In genomic region chr1:228903573-228904122, GRCh38 we compare ENCODE assay signal across 9 cellular contexts.
A peak's percentile ranks its signal among the peaks of the same experiment; 100 is the strongest.
DNase-seq lines count a peak whose midpoint lies in the region; ATAC-seq and TF ChIP-seq lines count a peak whose summit lies in the region.
"Had no signal": no experiment of that assay in that cellular context is flagged by ENCODE, and none has a peak within 500 bp of the region (broad histone marks: within the 10 kb centered on the region; RNA-seq: fewer than 3 reads in every experiment).

No MANE protein-coding gene starts in this region.

- peak; percentile 15 for DNase-seq in MG63
- no peak for DNase-seq in stomach
- DNase-seq in stimulated activated CD4-positive, alpha-beta T cell treated with anti-CD3 and anti-CD28 coated beads, Interleukin-4, amount 100 ng/mL, for 24 hours: no peak
- DNase-seq in GM10248 (ENCODE audit: extremely low spot score): no peak
- DNase-seq: NCI-H524 treated with DMSO at 0.1 percent for 48 hours had no signal

- intact Hi-C loops in stomach (cut with DNase I; ENCODE audit: low total_unique reads): no loop called here

- ATAC-seq in HG02884 (IDR thresholded peaks at IDR 0.05; ENCODE audit: unreplicated experiment): no peak
- ATAC-seq in HG02970 (IDR thresholded peaks at IDR 0.05; ENCODE audit: low FRiP score, unreplicated experiment): no peak

- 79% methylated on average over 7 of the region's 7 CpGs for WGBS in liver
- WGBS in stomach, 5 donors: 36 to 61% (median 47%) methylated on average over 7 of the region's 7 CpGs

- POLR2A ChIA-PET in GM10248 (lab: Yijun Ruan, JAX): no interaction called here

- no peak for TF ChIP-seq RAD21 in liver (IDR thresholded peaks at IDR 0.05)

- peak overlapping the region; percentile 42 for H3K27ac ChIP-seq in cingulate gyrus (ENCODE audit: low read depth, low read length)
- peak overlapping the region; percentile 57 to 72 for H3K27ac ChIP-seq in liver (ENCODE audit: low read depth in 1 of 2, low read length in 2 of 2)
- H3K27ac ChIP-seq in stomach: peak overlapping the region; percentile 52 to 81 (median 67)

- H3K4me3 ChIP-seq in MG63: no peak overlapping the region
- H3K4me3 ChIP-seq in liver (ENCODE audit: low read depth in 1 of 3, low read length in 3 of 3): no peak overlapping the region
- no peak overlapping the region for H3K4me3 ChIP-seq in stomach

- no peaks in the 10 kb centered on the region for H3K36me3 ChIP-seq in MG63
- no peaks in the 10 kb centered on the region for H3K36me3 ChIP-seq in liver (ENCODE audit: control insufficient read depth in 4 of 4, insufficient read depth in 3 of 4, low read depth in 1 of 4, low read length in 3 of 4)
- H3K36me3 ChIP-seq in stomach: no peaks in the 10 kb centered on the region

- peaks cover 2 to 11% (median 7%) of the 10 kb centered on the region in 4 donors for H3K4me1 ChIP-seq in liver (ENCODE audit: control insufficient read depth in 4 of 4, insufficient read depth in 4 of 4, low read length in 3 of 4)
- peaks cover 12 to 49% (median 30%) of the 10 kb centered on the region in 4 donors for H3K4me1 ChIP-seq in stomach

- CTCF ChIA-PET in GM10248 (lab: Yijun Ruan, JAX): no interaction called here

- H3K27me3 ChIP-seq in MG63 (peaks cover 2% of the 10 kb centered on the region; the same call in 1 of the 2 replicates), liver (ENCODE audit: control insufficient read depth in 4 of 4, insufficient read depth in 4 of 4, low read length in 3 of 4) (no peaks in the 10 kb centered on the region), stomach (no peaks in the 10 kb centered on the region)

- H3K9ac ChIP-seq in liver (ENCODE audit: low read depth in 1 of 2, low read length in 2 of 2): no peak overlapping the region

- no peak for TF ChIP-seq EP300 in stomach (IDR thresholded peaks at IDR 0.05)

- H3K9me3 ChIP-seq in MG63: no peaks in the 10 kb centered on the region
- H3K9me3 ChIP-seq in liver (ENCODE audit: control insufficient read depth in 4 of 4, low read length in 3 of 4): no peaks in the 10 kb centered on the region
- no peaks in the 10 kb centered on the region for H3K9me3 ChIP-seq in stomach

- no peak for TF ChIP-seq CTCF in liver (IDR thresholded peaks at IDR 0.05; ENCODE audit: low read depth, low read length, missing input control)
- TF ChIP-seq CTCF in stomach (IDR thresholded peaks at IDR 0.05): no peak
- TF ChIP-seq CTCF in GM10248 (IDR thresholded peaks at IDR 0.05; ENCODE audit: control extremely low read depth, extremely low read depth, low read depth, missing control alignments): no peak

- TF ChIP-seq POLR2A in stomach (IDR thresholded peaks at IDR 0.05): no peak

TF ChIP-seq in liver, 16 proteins besides CTCF, POLR2A, EP300 and RAD21:
- TF ChIP-seq EGR1 (IDR thresholded peaks at IDR 0.05; ENCODE audit: low read depth in 2 of 2): no peak
- no peak for TF ChIP-seq HNF4G (IDR thresholded peaks at IDR 0.05)
- TF ChIP-seq JUND (IDR thresholded peaks at IDR 0.05): no peak
- no peak for TF ChIP-seq FOXA1 (IDR thresholded peaks at IDR 0.05)
- no peak for TF ChIP-seq GABPA (IDR thresholded peaks at IDR 0.05 in 1 of 2, conservative IDR thresholded peaks at IDR 0.05 in 1 of 2)
- no peak for TF ChIP-seq TAF1 (conservative IDR thresholded peaks at IDR 0.05)
- TF ChIP-seq FOXA2 (IDR thresholded peaks at IDR 0.05): no peak
